13 cellular contexts compared by ENCODE assay signal in genomic region chr13:98515804-98516465, GRCh38.
A peak's percentile ranks its signal among the peaks of the same experiment; 100 is the strongest.
DNase-seq lines count a peak whose midpoint lies in the region; ATAC-seq lines count a peak whose summit lies in the region.
"Had no signal": no experiment of that assay in that cellular context is flagged by ENCODE, and none has a peak within 500 bp of the region (broad histone marks: within the 10 kb centered on the region; RNA-seq: fewer than 3 reads in every experiment).

No MANE protein-coding gene starts in this region.

- peak; percentile 59 for ATAC-seq in activated CD4-positive, alpha-beta T cell treated with anti-CD3 and anti-CD28 coated beads for 36 hours
- ATAC-seq in HG02642 (IDR thresholded peaks at IDR 0.05; ENCODE audit: poor library complexity, unreplicated experiment): peak; percentile 26
- ATAC-seq: Panc1 had no signal

- H3K36me3 Mint-ChIP-seq in activated CD4-positive, alpha-beta T cell treated with anti-CD3 and anti-CD28 coated beads for 36 hours (ENCODE audit: low read depth): peaks cover 49% of the 10 kb centered on the region
- H3K36me3 Mint-ChIP-seq in activated CD4-positive, alpha-beta memory T cell treated with anti-CD3 and anti-CD28 coated beads, Interleukin-2, amount 10 ng/mL, durations not matched to agents 7 days and 5 days (ENCODE audit: low read depth): peaks cover 56% of the 10 kb centered on the region

- peak overlapping the region; percentile 9 for H3K4me3 Mint-ChIP-seq in activated CD4-positive, alpha-beta T cell treated with anti-CD3 and anti-CD28 coated beads for 36 hours
- no peak overlapping the region for H3K4me3 Mint-ChIP-seq in activated CD4-positive, alpha-beta memory T cell treated with anti-CD3 and anti-CD28 coated beads, Interleukin-2, amount 10 ng/mL, durations not matched to agents 7 days and 5 days
- H3K4me3 Mint-ChIP-seq: activated naive CD8-positive, alpha-beta T cell treated with anti-CD3 and anti-CD28 coated beads, Interleukin-2, amount 10 ng/mL, durations not matched to agents 7 days and 5 days; neural crest cell had no signal

- intact Hi-C loops in activated CD4-positive, alpha-beta T cell treated with anti-CD3 and anti-CD28 coated beads for 36 hours (cut with DNase I, micrococcal nuclease): loop anchor here (1.0 to 10.0 kb wide), 5 partner anchors 33 to 709 kb away; no protein-coding TSS in a partner anchor

- H3K9me3 Mint-ChIP-seq in activated CD4-positive, alpha-beta T cell treated with anti-CD3 and anti-CD28 coated beads for 36 hours (ENCODE audit: low read depth): no peaks in the 10 kb centered on the region
- H3K9me3 Mint-ChIP-seq in activated CD4-positive, alpha-beta memory T cell treated with anti-CD3 and anti-CD28 coated beads, Interleukin-2, amount 10 ng/mL, durations not matched to agents 7 days and 5 days: no peaks in the 10 kb centered on the region
- H3K9me3 Mint-ChIP-seq: activated naive CD8-positive, alpha-beta T cell treated with anti-CD3 and anti-CD28 coated beads, Interleukin-2, amount 10 ng/mL, durations not matched to agents 7 days and 5 days; neural crest cell had no signal

- no peak for DNase-seq in activated CD4-positive, alpha-beta T cell treated with anti-CD3 and anti-CD28 coated beads for 36 hours
- no peak for DNase-seq in activated CD4-positive, alpha-beta T cell treated with anti-CD3 and anti-CD28 coated beads, Interleukin-2, amount 50 U/mL, for 1 hour
- no peak for DNase-seq in activated CD4-positive, alpha-beta memory T cell treated with anti-CD3 and anti-CD28 coated beads, Interleukin-2, amount 10 ng/mL, durations not matched to agents 7 days and 5 days
- DNase-seq in pons (ENCODE audit: low spot score): peak; percentile 66
- no peak for DNase-seq in iPS-NIHi11 (ENCODE audit: low spot score)
- DNase-seq in NCI-H2227 (lab: John Stamatoyannopoulos, UW; ENCODE audit: unreplicated experiment): no peak
- DNase-seq in activated CD8-positive, alpha-beta memory T cell treated with anti-CD3 and anti-CD28 coated beads, Interleukin-2, amount 50 U/mL, for 4 hours: no peak
- DNase-seq: 8988T; activated naive CD8-positive, alpha-beta T cell treated with anti-CD3 and anti-CD28 coated beads, Interleukin-2, amount 10 ng/mL, durations not matched to agents 7 days and 5 days; NCI-H2029 treated with DMSO at 0.1 percent for 48 hours had no signal

- CTCF ChIA-PET in activated CD4-positive, alpha-beta T cell treated with anti-CD3 and anti-CD28 coated beads for 36 hours (lab: Charles Lee): interaction anchor here (0.8 to 3.3 kb wide), 5 partner anchors 11 to 132 kb away, joined by 3 to 9 read pairs (median 3); no protein-coding TSS in a partner anchor
- CTCF ChIA-PET in activated CD4-positive, alpha-beta memory T cell treated with anti-CD3 and anti-CD28 coated beads, Interleukin-2, amount 10 ng/mL, durations not matched to agents 7 days and 5 days (lab: Charles Lee): interaction anchor here (1.1 to 2.1 kb wide), 4 partner anchors 11 to 137 kb away, joined by 3 to 5 read pairs (median 4); no protein-coding TSS in a partner anchor

- peak overlapping the region; percentile 93 for H3K27ac Mint-ChIP-seq in activated CD4-positive, alpha-beta T cell treated with anti-CD3 and anti-CD28 coated beads for 36 hours
- H3K27ac Mint-ChIP-seq in activated CD4-positive, alpha-beta memory T cell treated with anti-CD3 and anti-CD28 coated beads, Interleukin-2, amount 10 ng/mL, durations not matched to agents 7 days and 5 days: peak overlapping the region; percentile 59
- H3K27ac Mint-ChIP-seq: activated naive CD8-positive, alpha-beta T cell treated with anti-CD3 and anti-CD28 coated beads, Interleukin-2, amount 10 ng/mL, durations not matched to agents 7 days and 5 days had no signal

- POLR2A ChIA-PET in activated CD4-positive, alpha-beta T cell treated with anti-CD3 and anti-CD28 coated beads for 36 hours (lab: Charles Lee): interaction anchor here (0.6 to 1.1 kb wide), 2 partner anchors 13 to 34 kb away, joined by 3 to 10 read pairs; no protein-coding TSS in a partner anchor
- POLR2A ChIA-PET in activated CD4-positive, alpha-beta memory T cell treated with anti-CD3 and anti-CD28 coated beads, Interleukin-2, amount 10 ng/mL, durations not matched to agents 7 days and 5 days (lab: Charles Lee): interaction anchor here (1.4 to 2.9 kb wide), 6 partner anchors 12 to 59 kb away, joined by 3 to 13 read pairs (median 8); no protein-coding TSS in a partner anchor

- peaks cover 98% of the 10 kb centered on the region for H3K4me1 Mint-ChIP-seq in activated CD4-positive, alpha-beta T cell treated with anti-CD3 and anti-CD28 coated beads for 36 hours
- H3K4me1 Mint-ChIP-seq in activated CD4-positive, alpha-beta memory T cell treated with anti-CD3 and anti-CD28 coated beads, Interleukin-2, amount 10 ng/mL, durations not matched to agents 7 days and 5 days: peaks cover 96% of the 10 kb centered on the region

- H3K27me3 Mint-ChIP-seq in activated CD4-positive, alpha-beta T cell treated with anti-CD3 and anti-CD28 coated beads for 36 hours: no peaks in the 10 kb centered on the region
- H3K27me3 Mint-ChIP-seq in activated CD4-positive, alpha-beta memory T cell treated with anti-CD3 and anti-CD28 coated beads, Interleukin-2, amount 10 ng/mL, durations not matched to agents 7 days and 5 days: no peaks in the 10 kb centered on the region
- H3K27me3 Mint-ChIP-seq: activated naive CD8-positive, alpha-beta T cell treated with anti-CD3 and anti-CD28 coated beads, Interleukin-2, amount 10 ng/mL, durations not matched to agents 7 days and 5 days had no signal
